Comparison of ENCODE assay signal across 7 cellular contexts in genomic region chr19:41746593-41747227, GRCh38.
DNase-seq lines count a peak whose midpoint lies in the region; ATAC-seq and TF ChIP-seq lines count a peak whose summit lies in the region.

No MANE protein-coding gene starts in this region.

- in situ Hi-C loops in astrocyte of the spinal cord (cut with HindIII; ENCODE audit: low sequenced_read_pairs), result no loop called here

- TF ChIP-seq CTCF in astrocyte of the spinal cord (IDR thresholded peaks at IDR 0.05; ENCODE audit: low read depth, low read length), result peak; percentile 48

- H3K4me3 ChIP-seq in astrocyte of the spinal cord (ENCODE audit: low read depth, low read length), result no peak overlapping the region

- no peak for ATAC-seq in GM21619 (IDR thresholded peaks at IDR 0.05; ENCODE audit: unreplicated experiment)

- peak; percentile 7 for DNase-seq in GM04504 (ENCODE audit: low read depth)
- peak; percentile 81 for DNase-seq in NCI-H1436 (lab: John Stamatoyannopoulos, UW)
- DNase-seq in T-helper 1 cell, result peak in 3 of 5 donors; percentile 9 to 39 (median 29)
- DNase-seq in astrocyte of the spinal cord (ENCODE audit: low read depth, low spot score), result peak; percentile 36
- peak; percentile 67 for DNase-seq in kidney tubule cell (ENCODE audit: low spot score)
- peak; percentile 61 for DNase-seq in stimulated activated CD8-positive, alpha-beta memory T cell treated with anti-CD3 and anti-CD28 coated beads, Interleukin-4, amount 100 ng/mL, for 48 hours

Comparison
In these comparisons a context has a peak if more than half of its experiments do, and no peak if none do; other contexts are left out.
1. DNase-seq: peak in every context shown above with its lines; median percentile 81 in NCI-H1436; 67 in kidney tubule cell; 61 in stimulated activated CD8-positive, alpha-beta memory T cell treated with anti-CD3 and anti-CD28 coated beads, Interleukin-4, amount 100 ng/mL, for 48 hours; 36 in astrocyte of the spinal cord; 29 in T-helper 1 cell; 7 in GM04504.